In genomic region chr1:36664564-36665287, GRCh38 we compare ENCODE assay signal across 25 cellular contexts.
DNase-seq lines count a peak whose midpoint lies in the region; ATAC-seq, FAIRE-seq and TF ChIP-seq lines count a peak whose summit lies in the region.
"Had no signal": no experiment of that assay in that cellular context is flagged by ENCODE, and none has a peak within 500 bp of the region (broad histone marks: within the 10 kb centered on the region; RNA-seq: fewer than 3 reads in every experiment).

No MANE protein-coding gene starts in this region.

- no peak overlapping the region for H2BK5ac ChIP-seq in neuronal stem cell (ENCODE audit: low read length)

- peak overlapping the region; percentile 44 for H3K18ac ChIP-seq in neuronal stem cell (ENCODE audit: low read length)

- no peak overlapping the region for H3K14ac ChIP-seq in neuronal stem cell (ENCODE audit: low read length)

- ATAC-seq in GM12878, result peak; percentile 32; the same call in 2 of the 3 replicates
- ATAC-seq in GM19467 (IDR thresholded peaks at IDR 0.05; ENCODE audit: unreplicated experiment), result no peak
- ATAC-seq: activated naive CD4-positive, alpha-beta T cell treated with anti-CD3 and anti-CD28 coated beads, Interleukin-2, amount 50 U/mL, for 72 hours; HepG2; upper lobe of right lung had no signal

- H3K4me2 ChIP-seq in GM12878 (ENCODE audit: control insufficient read depth, insufficient read depth), result no peak overlapping the region
- no peak overlapping the region for H3K4me2 ChIP-seq in neuronal stem cell (ENCODE audit: insufficient read depth, low read length, poor library complexity, severe bottlenecking)

- H3K9me3 ChIP-seq in GM12878 (replicated peaks; ENCODE audit: control insufficient read depth, insufficient read depth, low read length) (no peaks in the 10 kb centered on the region), neuronal stem cell (replicated peaks in 1 of 2; ENCODE audit: control insufficient read depth in 2 of 2, insufficient read depth in 1 of 2, low read depth in 1 of 2, low read length in 2 of 2) (no peaks in the 10 kb centered on the region)
- H3K9me3 ChIP-seq: mucosa of descending colon, ovary, spleen, upper lobe of right lung had no signal

- H3K27me3 ChIP-seq in GM12878 (replicated peaks in 1 of 2; ENCODE audit: control insufficient read depth in 2 of 2, insufficient read depth in 2 of 2, low read length in 1 of 2), result peaks cover 0 to 11% of the 10 kb centered on the region in 2 experiments; a peak in 3 of 4 replicates
- peaks cover 0 to 20% (median 0%) of the 10 kb centered on the region in 3 experiments for H3K27me3 ChIP-seq in neuronal stem cell (ENCODE audit: control insufficient read depth in 3 of 3, insufficient read depth in 3 of 3, low read depth in 1 of 3, low read length in 3 of 3)
- H3K27me3 ChIP-seq: ovary had no signal

- TF ChIP-seq EP300 in GM12878 (IDR thresholded peaks at IDR 0.05; ENCODE audit: borderline replicate concordance in 1 of 2, control insufficient read depth in 1 of 2, low read depth in 2 of 2, low read length in 2 of 2), result no peak

- no peak overlapping the region for H3K4me3 ChIP-seq in GM12878
- H3K4me3 ChIP-seq in neuronal stem cell (ENCODE audit: low read length in 2 of 2), result no peak overlapping the region
- H3K4me3 ChIP-seq: lung, mucosa of descending colon, ovary, SK-N-MC, spleen, upper lobe of right lung had no signal

- H3K4me1 ChIP-seq in GM12878 (ENCODE audit: control insufficient read depth, insufficient read depth, low read length) (no peaks in the 10 kb centered on the region), neuronal stem cell (ENCODE audit: control insufficient read depth in 2 of 2, insufficient read depth in 1 of 2, low read depth in 1 of 2, low read length in 2 of 2) (peaks cover 0 to 17% of the 10 kb centered on the region in 2 donors)
- H3K4me1 ChIP-seq: spleen, upper lobe of right lung had no signal

- H3K4ac ChIP-seq in neuronal stem cell (ENCODE audit: low read length), result no peak overlapping the region

- WGBS in GM12878 (ENCODE audit: insufficient coverage, insufficient replicate concordance, low lambda C conversion rate, missing lambda C conversion rate), result 24% methylated on average over 11 of the region's 11 CpGs
- no CpG with 5 or more reads among the region's 11 CpGs for WGBS in neuronal stem cell (ENCODE audit: extremely low coverage in 2 of 2, insufficient read length in 2 of 2, insufficient replicate concordance in 1 of 2), 2 donors

- H3K23ac ChIP-seq in neuronal stem cell (ENCODE audit: low read depth, low read length, poor library complexity), result no peak overlapping the region

- H3K27ac ChIP-seq in GM12878 (ENCODE audit: control insufficient read depth, insufficient read depth) (no peak overlapping the region), neuronal stem cell (replicated peaks; ENCODE audit: low read length) (no peak overlapping the region)
- H3K27ac ChIP-seq: C4-2B, ovary, SK-N-MC, upper lobe of right lung had no signal

- BruUV-seq in GM12878 (replicated peaks; lab: Mats Ljungman, UMichigan), result no TSS peak

- POLR2A ChIA-PET in GM12878 (lab: Charles Lee), result no interaction called here

- H4K8ac ChIP-seq in neuronal stem cell (ENCODE audit: low read depth, low read length), result no peak overlapping the region

- in situ Hi-C loops in GM12878 (cut with MboI), result no loop called here

- H2AK5ac ChIP-seq in neuronal stem cell (ENCODE audit: low read depth, low read length), result peak overlapping the region; percentile 92

- H2AFZ ChIP-seq in GM12878 (ENCODE audit: control insufficient read depth, low read depth, low read length), result no peak overlapping the region
- H2AFZ ChIP-seq in neuronal stem cell (ENCODE audit: low read length), result no peak overlapping the region

- SMC1A ChIA-PET in GM12878 (lab: Charles Lee; ENCODE audit: uncharacterized antibody, unreplicated experiment), result no interaction called here

- no peak for FAIRE-seq in GM12878 (lab: Jason Lieb, UNC)
- FAIRE-seq: bronchial epithelial cell, colon, HepG2 had no signal

- no peak for TF ChIP-seq POLR2A in GM12878 (IDR thresholded peaks at IDR 0.05; ENCODE audit: low read depth, low read length)

- no peaks in the 10 kb centered on the region for H3K36me3 ChIP-seq in GM12878 (ENCODE audit: control insufficient read depth in 2 of 2, insufficient read depth in 2 of 2, low read length in 1 of 2)
- H3K36me3 ChIP-seq in neuronal stem cell (replicated peaks in 1 of 2; ENCODE audit: control insufficient read depth in 2 of 2, insufficient read depth in 2 of 2, low read length in 2 of 2), result no peaks in the 10 kb centered on the region
- H3K36me3 ChIP-seq: ovary, spleen, upper lobe of right lung had no signal

- H4K20me1 ChIP-seq in GM12878 (ENCODE audit: control insufficient read depth, insufficient read depth), result no peaks in the 10 kb centered on the region

- TF ChIP-seq RAD21 in GM12878 (IDR thresholded peaks at IDR 0.05; ENCODE audit: insufficient read depth, low read depth, low read length), result no peak

- intact Hi-C loops in GM12878 (cut with micrococcal nuclease; ENCODE audit: unreplicated experiment), result no loop called here

- TF ChIP-seq CTCF in GM12878 (IDR thresholded peaks at IDR 0.05 in 2 of 3, conservative IDR thresholded peaks at IDR 0.05 in 1 of 3; ENCODE audit: control insufficient read depth in 2 of 3, extremely low read depth in 1 of 3, insufficient read depth in 1 of 3, low read depth in 3 of 3, low read length in 3 of 3), result no peak

- RAD21 ChIA-PET in GM12878 (lab: Charles Lee; ENCODE audit: unreplicated experiment), result no interaction called here

- no peak overlapping the region for H2BK120ac ChIP-seq in neuronal stem cell (ENCODE audit: low read depth, low read length)

- no peak overlapping the region for H3K9ac ChIP-seq in GM12878 (ENCODE audit: control insufficient read depth, insufficient read depth, low read length)
- no peak overlapping the region for H3K9ac ChIP-seq in neuronal stem cell (ENCODE audit: low read depth, low read length, poor library complexity)

- peak; percentile 65 for DNase-seq in DMS 273 treated with DMSO at 0.1 percent for 48 hours (lab: John Stamatoyannopoulos, UW)
- DNase-seq in MV-4-11 (lab: John Stamatoyannopoulos, UW), result peak; percentile 37
- DNase-seq in GM12878 (ENCODE audit: low read depth, low spot score), result no peak
- DNase-seq in neuronal stem cell (ENCODE audit: low spot score), result no peak
- no peak for DNase-seq in NOMO-1 treated with dmso at 0.1 percent for 144 hours (lab: John Stamatoyannopoulos, UW; ENCODE audit: unreplicated experiment)
- no peak for DNase-seq in COR-L47 (lab: John Stamatoyannopoulos, UW)
- DNase-seq: activated CD4-positive, alpha-beta memory T cell treated with anti-CD3 and anti-CD28 coated beads, Interleukin-2, amount 10 ng/mL, durations not matched to agents 7 days and 5 days; activated CD4-positive, CD25-positive, alpha-beta regulatory T cell treated with anti-CD3 and anti-CD28 coated beads, Interleukin-2, amount 50 U/mL, for 72 hours; effector memory CD4-positive, alpha-beta T cell; erythroblast; kidney glomerular epithelial cell; NCI-H1092 treated with DMSO at 0.1 percent for 48 hours; ovary; spleen; substantia nigra; upper lobe of right lung had no signal

- no peak overlapping the region for H2BK12ac ChIP-seq in neuronal stem cell (ENCODE audit: low read length)

- CTCF ChIA-PET in GM12878 (lab: Yijun Ruan, JAX), result interaction anchor here (1.8 kb wide), 1 partner anchor 13 kb away, joined by 7 read pairs; no protein-coding TSS in a partner anchor

- H4K91ac ChIP-seq in neuronal stem cell (ENCODE audit: low read depth, low read length, poor library complexity), result peak overlapping the region; percentile 68

- H3K79me1 ChIP-seq in neuronal stem cell (ENCODE audit: low read depth, low read length), result no peaks in the 10 kb centered on the region

- H3K79me2 ChIP-seq in GM12878 (ENCODE audit: control insufficient read depth, insufficient read depth, low read length), result no peaks in the 10 kb centered on the region

- peak overlapping the region; percentile 23 for H2BK15ac ChIP-seq in neuronal stem cell (ENCODE audit: low read length)

TF ChIP-seq in GM12878, 131 proteins besides CTCF, POLR2A, EP300 and RAD21:
- TF ChIP-seq SPI1 (IDR thresholded peaks at IDR 0.05; ENCODE audit: borderline replicate concordance, insufficient read depth, low read depth, low read length) (peak; percentile 57; the same call in 1 of the 2 replicates), E4F1 (IDR thresholded peaks at IDR 0.05; ENCODE audit: borderline replicate concordance, partially characterized antibody) (no peak)

Comparison
In these comparisons a context has a peak if more than half of its experiments do, and no peak if none do; other contexts are left out.
1. DNase-seq: peak in DMS 273 treated with DMSO at 0.1 percent for 48 hours (single experiment) and MV-4-11 (single experiment); none in GM12878 (single experiment), neuronal stem cell (single experiment), NOMO-1 treated with dmso at 0.1 percent for 144 hours (single experiment) and COR-L47 (single experiment).